Comparison of ENCODE assay signal across 2 cellular contexts in the genomic region with DNA sequence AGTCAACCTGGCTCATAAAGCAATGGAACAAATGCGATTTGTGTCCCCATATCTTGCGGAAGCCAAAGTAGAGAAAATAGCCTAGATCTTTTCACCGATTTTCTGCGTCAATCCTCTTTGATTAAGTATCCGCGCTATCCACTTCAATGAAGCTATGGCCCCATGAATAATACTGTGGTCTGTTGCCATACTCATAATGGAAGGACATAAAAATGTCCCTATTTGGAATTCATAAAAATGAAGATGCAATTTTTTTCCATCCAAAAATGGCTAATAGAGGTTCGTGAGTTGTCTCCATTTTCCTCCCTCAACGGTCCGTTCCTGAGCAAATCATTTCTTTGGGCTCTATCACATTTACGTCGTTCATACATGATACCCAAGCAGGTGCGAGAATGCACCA.
TF ChIP-seq lines count a peak whose summit lies in the region.

No MANE protein-coding gene starts in this region.

TF ChIP-seq in HEK293, 187 proteins besides CTCF, POLR2A, EP300 and RAD21:
- TF ChIP-seq ZNF214 (tag by site-specific recombination; IDR thresholded peaks at IDR 0.05; ENCODE audit: borderline replicate concordance) (peak; percentile 96), ZFP37 (tag by site-specific recombination; IDR thresholded peaks at IDR 0.05) (no peak)
TF ChIP-seq in HEK293: peak in this region for 1.

TF ChIP-seq in H1, 55 proteins besides CTCF, POLR2A, EP300 and RAD21:
- TF ChIP-seq ASH2L (IDR thresholded peaks at IDR 0.05; ENCODE audit: low read length): no peak
- no peak for TF ChIP-seq KDM1A (IDR thresholded peaks at IDR 0.05; ENCODE audit: borderline replicate concordance, low read length)
- no peak for TF ChIP-seq TCF12 (IDR thresholded peaks at IDR 0.05; ENCODE audit: low read depth, low read length)
- no peak for TF ChIP-seq FOSL1 (IDR thresholded peaks at IDR 0.05; ENCODE audit: insufficient read depth, low read depth, low read length)
- no peak for TF ChIP-seq SP1 (IDR thresholded peaks at IDR 0.05; ENCODE audit: low read depth, low read length)
- TF ChIP-seq EGR1 (IDR thresholded peaks at IDR 0.05; ENCODE audit: borderline replicate concordance, low read depth, low read length): no peak
- TF ChIP-seq GTF2F1 (IDR thresholded peaks at IDR 0.05; ENCODE audit: borderline replicate concordance, low read depth, low read length): no peak
- TF ChIP-seq KDM4A (IDR thresholded peaks at IDR 0.05; ENCODE audit: low read depth, low read length, severe bottlenecking): no peak
- TF ChIP-seq TBP (IDR thresholded peaks at IDR 0.05; ENCODE audit: low read depth, low read length): no peak
- no peak for TF ChIP-seq RBBP5 (IDR thresholded peaks at IDR 0.05; ENCODE audit: borderline replicate concordance, low read depth, low read length)
- TF ChIP-seq, protein P1, sequence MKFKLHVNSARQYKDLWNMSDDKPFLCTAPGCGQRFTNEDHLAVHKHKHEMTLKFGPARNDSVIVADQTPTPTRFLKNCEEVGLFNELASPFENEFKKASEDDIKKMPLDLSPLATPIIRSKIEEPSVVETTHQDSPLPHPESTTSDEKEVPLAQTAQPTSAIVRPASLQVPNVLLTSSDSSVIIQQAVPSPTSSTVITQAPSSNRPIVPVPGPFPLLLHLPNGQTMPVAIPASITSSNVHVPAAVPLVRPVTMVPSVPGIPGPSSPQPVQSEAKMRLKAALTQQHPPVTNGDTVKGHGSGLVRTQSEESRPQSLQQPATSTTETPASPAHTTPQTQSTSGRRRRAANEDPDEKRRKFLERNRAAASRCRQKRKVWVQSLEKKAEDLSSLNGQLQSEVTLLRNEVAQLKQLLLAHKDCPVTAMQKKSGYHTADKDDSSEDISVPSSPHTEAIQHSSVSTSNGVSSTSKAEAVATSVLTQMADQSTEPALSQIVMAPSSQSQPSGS (IDR thresholded peaks at IDR 0.05; ENCODE audit: low read length): no peak
- no peak for TF ChIP-seq MAFK (IDR thresholded peaks at IDR 0.05; ENCODE audit: low read depth, low read length)
- TF ChIP-seq, protein P2, sequence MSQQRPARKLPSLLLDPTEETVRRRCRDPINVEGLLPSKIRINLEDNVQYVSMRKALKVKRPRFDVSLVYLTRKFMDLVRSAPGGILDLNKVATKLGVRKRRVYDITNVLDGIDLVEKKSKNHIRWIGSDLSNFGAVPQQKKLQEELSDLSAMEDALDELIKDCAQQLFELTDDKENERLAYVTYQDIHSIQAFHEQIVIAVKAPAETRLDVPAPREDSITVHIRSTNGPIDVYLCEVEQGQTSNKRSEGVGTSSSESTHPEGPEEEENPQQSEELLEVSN (IDR thresholded peaks at IDR 0.05): no peak
- TF ChIP-seq POLR2AphosphoS5 (IDR thresholded peaks at IDR 0.05; ENCODE audit: low read depth, low read length): no peak
